In genomic region chr17:45293413-45294211, GRCh38 we compare ENCODE assay signal across 1 cellular context.
TF ChIP-seq lines count a peak whose summit lies in the region.

No MANE protein-coding gene starts in this region.

TF ChIP-seq in HCT116, 20 proteins besides CTCF, POLR2A, EP300 and RAD21 (continued from another document):
- TF ChIP-seq REST (IDR thresholded peaks at IDR 0.05; ENCODE audit: low read depth), result no peak
- no peak; the same call in 1 of the 2 replicates for TF ChIP-seq MAX (IDR thresholded peaks at IDR 0.05)
- TF ChIP-seq SIN3A (IDR thresholded peaks at IDR 0.05; ENCODE audit: low read depth), result no peak
